8 cellular contexts compared by ENCODE assay signal in the genomic region with DNA sequence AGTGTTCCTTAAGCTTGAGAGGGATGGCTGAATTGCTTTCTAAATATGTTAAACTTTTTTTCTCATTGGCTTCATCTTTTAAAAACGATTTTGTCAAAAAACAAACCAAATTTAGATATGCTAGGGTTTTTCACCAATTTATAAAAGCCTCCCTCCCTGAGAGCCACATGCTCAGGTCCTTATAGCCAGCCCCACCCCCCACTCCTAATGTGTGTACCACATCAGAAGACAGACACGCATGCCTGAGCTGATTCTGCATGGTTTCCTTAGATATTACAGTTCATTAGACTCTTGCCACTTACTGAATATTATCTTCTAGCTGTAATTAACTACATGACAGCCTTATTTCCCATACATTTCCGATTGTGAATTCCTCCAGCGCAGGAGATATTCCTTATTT. TPM values are rescaled to one million over a fixed set of nuclear protein-coding genes. Genes with fewer than 3 reads are reported as not detected.
DNase-seq lines count a peak whose midpoint lies in the region; ATAC-seq and TF ChIP-seq lines count a peak whose summit lies in the region.

No MANE protein-coding gene starts in this region.

- no peaks in the 10 kb centered on the region for H3K36me3 ChIP-seq in SU-DHL-6 (ENCODE audit: low read length)
- H3K36me3 ChIP-seq in breast epithelium: no peaks in the 10 kb centered on the region
- H3K36me3 ChIP-seq in subcutaneous abdominal adipose tissue (ENCODE audit: control insufficient read depth in 5 of 5, insufficient read depth in 5 of 5, low read length in 5 of 5): no peaks in the 10 kb centered on the region

- TF ChIP-seq CTCF in SU-DHL-6 (IDR thresholded peaks at IDR 0.05; ENCODE audit: insufficient read depth, low read length, poor library complexity, severe bottlenecking) (no peak), breast epithelium (IDR thresholded peaks at IDR 0.05) (no peak)

- TF ChIP-seq POLR2A in breast epithelium (IDR thresholded peaks at IDR 0.05): no peak

- H3K4me1 ChIP-seq in breast epithelium (peaks cover 0 to under 1% of the 10 kb centered on the region in 2 donors), mononuclear cell (ENCODE audit: insufficient read depth, low read length) (peaks cover 37% of the 10 kb centered on the region), subcutaneous abdominal adipose tissue (ENCODE audit: control insufficient read depth in 5 of 5, insufficient read depth in 5 of 5, low read length in 5 of 5) (peaks cover 0 to 49% (median 49%) of the 10 kb centered on the region in 5 donors)

- no peak overlapping the region for H2AFZ ChIP-seq in SU-DHL-6 (ENCODE audit: low read depth, low read length, severe bottlenecking)

- H3F3A ChIP-seq in SU-DHL-6 (ENCODE audit: insufficient read depth): peaks cover 16% of the 10 kb centered on the region

- H3K9me3 ChIP-seq in SU-DHL-6 (ENCODE audit: insufficient read depth, low read length) (no peaks in the 10 kb centered on the region), breast epithelium (no peaks in the 10 kb centered on the region), mononuclear cell (ENCODE audit: low read depth, low read length) (no peaks in the 10 kb centered on the region), subcutaneous abdominal adipose tissue (ENCODE audit: control insufficient read depth in 5 of 5, low read length in 5 of 5) (no peaks in the 10 kb centered on the region)

- H4K20me1 ChIP-seq in SU-DHL-6 (ENCODE audit: low read depth, low read length): peaks cover 44% of the 10 kb centered on the region

- H3K9ac ChIP-seq in SU-DHL-6 (ENCODE audit: low read length): peak overlapping the region; percentile 80
- peak overlapping the region in 4 of 5 donors; percentile 29 to 98 (median 72) for H3K9ac ChIP-seq in subcutaneous abdominal adipose tissue (ENCODE audit: low read length in 5 of 5)

- H3K9me2 ChIP-seq in SU-DHL-6 (replicated peaks; ENCODE audit: insufficient read depth, low read length): no peaks in the 10 kb centered on the region

- H3K27me3 ChIP-seq in SU-DHL-6 (ENCODE audit: low read length) (no peaks in the 10 kb centered on the region), breast epithelium (no peaks in the 10 kb centered on the region), mononuclear cell (ENCODE audit: insufficient read depth, low read length) (no peaks in the 10 kb centered on the region), subcutaneous abdominal adipose tissue (ENCODE audit: control insufficient read depth in 5 of 5, insufficient read depth in 4 of 5, low read length in 5 of 5) (no peaks in the 10 kb centered on the region)

- H3K4me3 ChIP-seq in SU-DHL-6 (ENCODE audit: insufficient read depth, low read length, poor library complexity, severe bottlenecking) (peak overlapping the region; percentile 85), breast epithelium (peak overlapping the region in 2 of 3 donors; percentile 68 to 99), mononuclear cell (ENCODE audit: low read length) (peak overlapping the region; percentile 82), subcutaneous abdominal adipose tissue (ENCODE audit: low read depth in 1 of 5, low read length in 5 of 5) (peak overlapping the region; percentile 29 to 84 (median 82))

- DNase-seq in DMS53 (lab: John Stamatoyannopoulos, UW) (peak; percentile 20), DMS53 treated with DMSO at 0.1 percent for 48 hours (lab: John Stamatoyannopoulos, UW; ENCODE audit: unreplicated experiment) (no peak), breast epithelium (ENCODE audit: low spot score in 2 of 2) (no peak), islet precursor cell (no peak)

- H3K27ac ChIP-seq in SU-DHL-6 (ENCODE audit: low read depth, low read length) (no peak overlapping the region), breast epithelium (peak overlapping the region in 1 of 2 donors; percentile 99), subcutaneous abdominal adipose tissue (ENCODE audit: low read depth, low read length) (peak overlapping the region; percentile 93)

- peak overlapping the region; percentile 94 for H3K4me2 ChIP-seq in SU-DHL-6 (ENCODE audit: low read depth, low read length, poor library complexity, severe bottlenecking)

- ATAC-seq in HG02852 (IDR thresholded peaks at IDR 0.05; ENCODE audit: unreplicated experiment): no peak

- peaks cover 66% of the 10 kb centered on the region for H3K79me2 ChIP-seq in SU-DHL-6 (ENCODE audit: insufficient read depth, low read length)

- intact Hi-C loops in breast epithelium (cut with DNase I; ENCODE audit: low total_unique reads): no loop called here

RNA-seq across cellular contexts. Expression of gene CUL1, which starts 2.0 kb away (rescaled TPM):
- total RNA-seq in breast epithelium: 10 to 100 TPM; 61.6 to 71.4 (median 65.4) TPM
- 35.1 TPM for total RNA-seq in mononuclear cell
